ENCODE assay signal across 19 cellular contexts in the genomic region with DNA sequence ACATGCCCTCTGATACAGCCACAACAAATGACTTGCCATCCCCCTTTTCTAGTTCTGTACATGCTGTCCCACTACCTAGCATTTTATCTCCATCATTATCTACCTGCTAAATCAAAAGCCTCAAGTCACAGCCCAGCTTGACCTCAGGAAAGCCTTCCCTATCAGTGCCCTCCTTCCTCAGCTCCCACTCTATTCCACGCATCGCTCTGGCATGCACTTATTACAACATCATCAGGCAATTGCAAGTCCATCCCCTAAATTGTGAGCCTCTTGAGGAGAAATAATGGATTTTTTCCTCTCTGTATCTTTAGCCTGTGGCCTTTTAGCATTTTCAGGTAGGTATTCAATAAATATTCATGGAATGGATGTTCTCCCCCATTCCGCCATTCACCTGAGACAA. TPM values are rescaled to one million over a fixed set of nuclear protein-coding genes. Genes with fewer than 3 reads are reported as not detected.
DNase-seq lines count a peak whose midpoint lies in the region; ATAC-seq, FAIRE-seq and TF ChIP-seq lines count a peak whose summit lies in the region.
"Had no signal": no experiment of that assay in that cellular context is flagged by ENCODE, and none has a peak within 500 bp of the region (broad histone marks: within the 10 kb centered on the region; RNA-seq: fewer than 3 reads in every experiment).

No MANE protein-coding gene starts in this region.

- no peaks in the 10 kb centered on the region for H3K36me3 ChIP-seq in bronchial epithelial cell (ENCODE audit: control insufficient read depth, insufficient read depth, low read length)
- H3K36me3 ChIP-seq: Peyer's patch had no signal

- H3K4me3 Mint-ChIP-seq in stimulated activated naive CD8-positive, alpha-beta T cell treated with anti-CD3 and anti-CD28 coated beads, Interleukin-15, Interleukin-2, amounts not matched to agents 100 ng/mL and 50 ng/mL, for 24 hours: no peak overlapping the region

- DNase-seq in stimulated activated naive CD8-positive, alpha-beta T cell treated with anti-CD3 and anti-CD28 coated beads, Interleukin-15, Interleukin-2, amounts not matched to agents 100 U/mL and 50 U/mL, for 24 hours: no peak
- DNase-seq in bronchial epithelial cell (ENCODE audit: low read depth) (peak; percentile 32), fibroblast of the aortic adventitia (ENCODE audit: low read depth) (peak; percentile 22), GM19240 (ENCODE audit: insufficient read length, low spot score) (no peak), HT-29 (ENCODE audit: low spot score) (no peak), SK-N-DZ (ENCODE audit: low spot score) (no peak)
- DNase-seq: ACHN, H7, KG1, NCI-H1092 treated with DMSO at 0.1 percent for 48 hours, NCI-H146, NCI-H2029 treated with DMSO at 0.1 percent for 48 hours, NCI-H524 treated with DMSO at 0.1 percent for 48 hours, NCI-H82, Peyer's patch had no signal

- ATAC-seq in stimulated activated naive CD8-positive, alpha-beta T cell treated with anti-CD3 and anti-CD28 coated beads, Interleukin-15, Interleukin-2, amounts not matched to agents 100 U/mL and 50 U/mL, for 24 hours: no peak
- no peak for ATAC-seq in GM18868 (IDR thresholded peaks at IDR 0.05; ENCODE audit: unreplicated experiment)

- no peaks in the 10 kb centered on the region for H3K27me3 ChIP-seq in bronchial epithelial cell (ENCODE audit: control insufficient read depth, insufficient read depth, low read length)
- H3K27me3 ChIP-seq: Peyer's patch had no signal

- H3K4me1 Mint-ChIP-seq in stimulated activated naive CD8-positive, alpha-beta T cell treated with anti-CD3 and anti-CD28 coated beads, Interleukin-15, Interleukin-2, amounts not matched to agents 100 ng/mL and 50 ng/mL, for 24 hours (ENCODE audit: low read depth): no peaks in the 10 kb centered on the region

- FAIRE-seq in bronchial epithelial cell (lab: Jason Lieb, UNC): no peak

- peaks cover 4% of the 10 kb centered on the region for H3K36me3 Mint-ChIP-seq in stimulated activated naive CD8-positive, alpha-beta T cell treated with anti-CD3 and anti-CD28 coated beads, Interleukin-15, Interleukin-2, amounts not matched to agents 100 ng/mL and 50 ng/mL, for 24 hours (ENCODE audit: low read depth)

- H3K9me3 Mint-ChIP-seq in stimulated activated naive CD8-positive, alpha-beta T cell treated with anti-CD3 and anti-CD28 coated beads, Interleukin-15, Interleukin-2, amounts not matched to agents 100 ng/mL and 50 ng/mL, for 24 hours: no peaks in the 10 kb centered on the region

- H3K4me3 ChIP-seq in bronchial epithelial cell (ENCODE audit: low read depth, low read length) (no peak overlapping the region), fibroblast of the aortic adventitia (ENCODE audit: low read depth, low read length) (no peak overlapping the region)
- H3K4me3 ChIP-seq: Peyer's patch had no signal

- peak overlapping the region; percentile 15 for H3K27ac Mint-ChIP-seq in stimulated activated naive CD8-positive, alpha-beta T cell treated with anti-CD3 and anti-CD28 coated beads, Interleukin-15, Interleukin-2, amounts not matched to agents 100 ng/mL and 50 ng/mL, for 24 hours

- no peak for TF ChIP-seq CTCF in bronchial epithelial cell (IDR thresholded peaks at IDR 0.05; ENCODE audit: insufficient read depth, low read length, severe bottlenecking)
- no peak for TF ChIP-seq CTCF in fibroblast of the aortic adventitia (IDR thresholded peaks at IDR 0.05; ENCODE audit: insufficient read depth, low read length)

- no peaks in the 10 kb centered on the region for H3K27me3 Mint-ChIP-seq in stimulated activated naive CD8-positive, alpha-beta T cell treated with anti-CD3 and anti-CD28 coated beads, Interleukin-15, Interleukin-2, amounts not matched to agents 100 ng/mL and 50 ng/mL, for 24 hours

RNA-seq across cellular contexts. Expression of a gene that starts 5.7 kb away (rescaled TPM):
- total RNA-seq in bronchial epithelial cell (not detected in 2 replicates), fibroblast of the aortic adventitia (ENCODE audit: low replicate concordance) (not detected in 2 replicates)
- total RNA-seq in HT-29 (2014; rRNA removed; shearing (Covaris generic)): not detected in 2 replicates
- polyA plus RNA-seq in SK-N-DZ (2014; cell fraction: cytosol; rRNA removed): not detected in 2 replicates
- not detected in 2 replicates for polyA plus RNA-seq in SK-N-DZ (2014; cell fraction: nucleus; rRNA removed)
- total RNA-seq: H7, HT1080, OCI-LY7, Peyer's patch had no signal

RNA-seq across cellular contexts. Expression of a gene that starts 46.5 kb away (rescaled TPM):
- under 0.01 and 1.9 TPM in 2 replicates for total RNA-seq in bronchial epithelial cell
- total RNA-seq in fibroblast of the aortic adventitia (ENCODE audit: low replicate concordance): 0.36 TPM in 1 of 2 replicates, not detected in the other
- total RNA-seq in HT-29 (2014; rRNA removed; shearing (Covaris generic)): 2.7 and 4.6 TPM in 2 replicates
- 0.94 and 1.2 TPM in 2 replicates for polyA plus RNA-seq in SK-N-DZ (2014; cell fraction: cytosol; rRNA removed)
- polyA plus RNA-seq in SK-N-DZ (2014; cell fraction: nucleus; rRNA removed): 0.66 and 0.75 TPM in 2 replicates

Comparison
In these comparisons a context has a peak if more than half of its experiments do, and no peak if none do; other contexts are left out.
1. DNase-seq: peak in bronchial epithelial cell (single experiment) and fibroblast of the aortic adventitia (single experiment); none in stimulated activated naive CD8-positive, alpha-beta T cell treated with anti-CD3 and anti-CD28 coated beads, Interleukin-15, Interleukin-2, amounts not matched to agents 100 U/mL and 50 U/mL, for 24 hours (single experiment), GM19240 (single experiment), HT-29 (single experiment) and SK-N-DZ (single experiment).